1 cellular context compared by ENCODE assay signal in the genomic region with DNA sequence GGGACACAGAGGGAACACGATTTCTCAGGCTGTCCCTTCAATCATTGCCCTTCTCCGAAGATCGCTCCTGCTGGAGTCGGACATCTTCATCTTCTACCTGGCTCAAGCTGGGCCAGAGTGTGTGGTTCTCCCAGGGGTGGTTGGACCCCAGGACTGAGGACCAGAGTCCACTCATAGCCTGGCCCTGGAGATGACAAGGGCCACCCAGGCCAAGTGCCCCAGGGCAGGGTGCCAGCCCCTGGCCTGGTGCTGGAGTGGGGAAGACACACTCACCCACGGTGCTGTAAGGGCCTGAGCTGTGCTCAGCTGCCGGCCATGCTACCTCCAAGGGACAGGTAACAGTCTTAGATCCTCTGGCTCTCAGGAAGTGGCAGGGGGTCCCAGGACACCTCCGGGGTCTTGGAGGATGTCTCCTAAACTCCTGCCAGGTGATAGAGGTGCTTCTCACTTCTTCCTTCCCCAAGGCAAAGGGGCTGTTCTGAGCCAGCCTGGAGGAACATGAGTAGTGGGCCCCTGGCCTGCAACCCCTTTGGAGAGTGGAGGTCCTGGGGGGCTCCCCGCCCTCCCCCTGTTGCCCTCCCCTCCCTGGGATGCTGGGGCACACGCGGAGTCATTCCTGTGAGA.
TF ChIP-seq lines count a peak whose summit lies in the region.

No MANE protein-coding gene starts in this region.

TF ChIP-seq in GM23338, 12 proteins besides CTCF, POLR2A, EP300 and RAD21:
- TF ChIP-seq, protein P1, sequence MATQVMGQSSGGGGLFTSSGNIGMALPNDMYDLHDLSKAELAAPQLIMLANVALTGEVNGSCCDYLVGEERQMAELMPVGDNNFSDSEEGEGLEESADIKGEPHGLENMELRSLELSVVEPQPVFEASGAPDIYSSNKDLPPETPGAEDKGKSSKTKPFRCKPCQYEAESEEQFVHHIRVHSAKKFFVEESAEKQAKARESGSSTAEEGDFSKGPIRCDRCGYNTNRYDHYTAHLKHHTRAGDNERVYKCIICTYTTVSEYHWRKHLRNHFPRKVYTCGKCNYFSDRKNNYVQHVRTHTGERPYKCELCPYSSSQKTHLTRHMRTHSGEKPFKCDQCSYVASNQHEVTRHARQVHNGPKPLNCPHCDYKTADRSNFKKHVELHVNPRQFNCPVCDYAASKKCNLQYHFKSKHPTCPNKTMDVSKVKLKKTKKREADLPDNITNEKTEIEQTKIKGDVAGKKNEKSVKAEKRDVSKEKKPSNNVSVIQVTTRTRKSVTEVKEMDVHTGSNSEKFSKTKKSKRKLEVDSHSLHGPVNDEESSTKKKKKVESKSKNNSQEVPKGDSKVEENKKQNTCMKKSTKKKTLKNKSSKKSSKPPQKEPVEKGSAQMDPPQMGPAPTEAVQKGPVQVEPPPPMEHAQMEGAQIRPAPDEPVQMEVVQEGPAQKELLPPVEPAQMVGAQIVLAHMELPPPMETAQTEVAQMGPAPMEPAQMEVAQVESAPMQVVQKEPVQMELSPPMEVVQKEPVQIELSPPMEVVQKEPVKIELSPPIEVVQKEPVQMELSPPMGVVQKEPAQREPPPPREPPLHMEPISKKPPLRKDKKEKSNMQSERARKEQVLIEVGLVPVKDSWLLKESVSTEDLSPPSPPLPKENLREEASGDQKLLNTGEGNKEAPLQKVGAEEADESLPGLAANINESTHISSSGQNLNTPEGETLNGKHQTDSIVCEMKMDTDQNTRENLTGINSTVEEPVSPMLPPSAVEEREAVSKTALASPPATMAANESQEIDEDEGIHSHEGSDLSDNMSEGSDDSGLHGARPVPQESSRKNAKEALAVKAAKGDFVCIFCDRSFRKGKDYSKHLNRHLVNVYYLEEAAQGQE (IDR thresholded peaks at IDR 0.05; ENCODE audit: unreplicated experiment) = no peak
- TF ChIP-seq, protein P2, sequence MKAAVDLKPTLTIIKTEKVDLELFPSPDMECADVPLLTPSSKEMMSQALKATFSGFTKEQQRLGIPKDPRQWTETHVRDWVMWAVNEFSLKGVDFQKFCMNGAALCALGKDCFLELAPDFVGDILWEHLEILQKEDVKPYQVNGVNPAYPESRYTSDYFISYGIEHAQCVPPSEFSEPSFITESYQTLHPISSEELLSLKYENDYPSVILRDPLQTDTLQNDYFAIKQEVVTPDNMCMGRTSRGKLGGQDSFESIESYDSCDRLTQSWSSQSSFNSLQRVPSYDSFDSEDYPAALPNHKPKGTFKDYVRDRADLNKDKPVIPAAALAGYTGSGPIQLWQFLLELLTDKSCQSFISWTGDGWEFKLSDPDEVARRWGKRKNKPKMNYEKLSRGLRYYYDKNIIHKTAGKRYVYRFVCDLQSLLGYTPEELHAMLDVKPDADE (IDR thresholded peaks at IDR 0.05) = no peak
- no peak for TF ChIP-seq STAT1 (IDR thresholded peaks at IDR 0.05; ENCODE audit: unreplicated experiment)
- TF ChIP-seq CREB1 (CRISPR knock-in tag; IDR thresholded peaks at IDR 0.05; ENCODE audit: low read depth) = no peak
- TF ChIP-seq NANOG (IDR thresholded peaks at IDR 0.05; ENCODE audit: borderline replicate concordance) = no peak
- TF ChIP-seq JUNB (IDR thresholded peaks at IDR 0.05; ENCODE audit: unreplicated experiment) = no peak
- no peak for TF ChIP-seq POLR2AphosphoS5 (IDR thresholded peaks at IDR 0.05; ENCODE audit: low read depth)
- TF ChIP-seq EZH2phosphoT487 (IDR thresholded peaks at IDR 0.05; ENCODE audit: unreplicated experiment) = no peak
